12 cellular contexts compared by ENCODE assay signal in the genomic region with DNA sequence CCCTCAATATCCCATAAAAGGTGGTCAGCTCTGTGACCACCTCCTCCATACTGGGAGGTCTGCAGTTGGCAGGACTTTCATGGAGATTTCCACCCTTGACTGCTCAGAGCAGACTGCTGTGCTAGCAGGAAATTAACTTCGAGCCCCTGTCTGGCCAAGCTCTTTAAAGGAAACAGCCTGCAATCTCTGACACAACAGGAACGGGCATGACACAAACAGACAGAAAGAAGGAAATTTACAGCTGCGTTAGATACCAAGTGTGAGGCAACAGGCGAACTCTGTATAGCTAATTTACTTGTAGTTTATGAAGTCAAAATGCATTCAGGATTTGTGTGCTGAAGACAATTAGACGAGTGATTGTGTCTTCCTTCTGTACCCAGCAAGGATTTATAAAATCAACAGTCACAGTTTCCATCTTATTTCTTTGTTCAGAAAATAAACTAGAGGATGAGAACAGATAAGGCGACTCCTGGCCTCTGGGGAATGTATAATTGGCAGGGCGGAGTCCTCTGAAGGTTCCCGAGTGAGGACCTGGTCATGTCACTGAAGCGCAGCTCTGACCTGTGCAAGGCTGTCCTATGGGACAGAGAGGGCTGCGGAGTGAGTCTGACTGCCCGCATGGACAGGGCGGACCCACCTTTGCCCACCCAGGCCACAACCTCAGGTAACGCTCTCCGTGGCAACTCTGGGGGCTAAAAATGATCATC. TPM values are rescaled to one million over a fixed set of nuclear protein-coding genes. Genes with fewer than 3 reads are reported as not detected.
A peak's percentile ranks its signal among the peaks of the same experiment; 100 is the strongest.
DNase-seq lines count a peak whose midpoint lies in the region; ATAC-seq and TF ChIP-seq lines count a peak whose summit lies in the region.
"Had no signal": no experiment of that assay in that cellular context is flagged by ENCODE, and none has a peak within 500 bp of the region (broad histone marks: within the 10 kb centered on the region; RNA-seq: fewer than 3 reads in every experiment).

No MANE protein-coding gene starts in this region.

- ATAC-seq in left lobe of liver (peak; percentile 11), omental fat pad (ENCODE audit: low FRiP score) (no peak)

- H3K27me3 Mint-ChIP-seq in activated T-helper 2 cell treated with anti-CD3 and anti-CD28 coated beads, Interferon-gamma antibody, Interleukin-2, Interleukin-4, amounts not matched to agents 10 μg/mL and 5 μg/mL and 100 μg/mL, durations not matched to agents 14 hours and 24 hours and 36 hours (ENCODE audit: low read depth), result no peaks in the 10 kb centered on the region

- H3K36me3 Mint-ChIP-seq in activated T-helper 2 cell treated with anti-CD3 and anti-CD28 coated beads, Interferon-gamma antibody, Interleukin-2, Interleukin-4, amounts not matched to agents 10 μg/mL and 5 μg/mL and 100 μg/mL, durations not matched to agents 14 hours and 24 hours and 36 hours (ENCODE audit: low read depth), result peaks cover 15% of the 10 kb centered on the region

- H3K27ac Mint-ChIP-seq in activated T-helper 2 cell treated with anti-CD3 and anti-CD28 coated beads, Interferon-gamma antibody, Interleukin-2, Interleukin-4, amounts not matched to agents 10 μg/mL and 5 μg/mL and 100 μg/mL, durations not matched to agents 14 hours and 24 hours and 36 hours, result peak overlapping the region; percentile 30
- H3K27ac Mint-ChIP-seq: HFFc6 had no signal

- intact Hi-C loops in activated T-helper 2 cell treated with anti-CD3 and anti-CD28 coated beads, Interferon-gamma antibody, Interleukin-2, Interleukin-4, amounts not matched to agents 10 μg/mL and 5 μg/mL and 100 μg/mL, durations not matched to agents 14 hours and 24 hours and 36 hours (cut with micrococcal nuclease), result no loop called here

- peaks cover 50% of the 10 kb centered on the region for H3K4me1 Mint-ChIP-seq in activated T-helper 2 cell treated with anti-CD3 and anti-CD28 coated beads, Interferon-gamma antibody, Interleukin-2, Interleukin-4, amounts not matched to agents 10 μg/mL and 5 μg/mL and 100 μg/mL, durations not matched to agents 14 hours and 24 hours and 36 hours (ENCODE audit: low read depth)

- no peaks in the 10 kb centered on the region for H3K9me3 Mint-ChIP-seq in activated T-helper 2 cell treated with anti-CD3 and anti-CD28 coated beads, Interferon-gamma antibody, Interleukin-2, Interleukin-4, amounts not matched to agents 10 μg/mL and 5 μg/mL and 100 μg/mL, durations not matched to agents 14 hours and 24 hours and 36 hours
- H3K9me3 Mint-ChIP-seq: HFFc6 had no signal

- TF ChIP-seq CTCF in omental fat pad (IDR thresholded peaks at IDR 0.05), result no peak

- DNase-seq in activated CD8-positive, alpha-beta memory T cell treated with anti-CD3 and anti-CD28 coated beads for 24 hours, result peak; percentile 49
- no peak for DNase-seq in activated CD8-positive, alpha-beta memory T cell treated with anti-CD3 and anti-CD28 coated beads, Interleukin-2, amount 50 U/mL, for 48 hours
- no peak for DNase-seq in activated T-helper 2 cell treated with anti-CD3 and anti-CD28 coated beads, Interferon-gamma antibody, Interleukin-2, Interleukin-4, amounts not matched to agents 10 μg/mL and 5 μg/mL and 100 μg/mL, durations not matched to agents 14 hours and 24 hours and 36 hours (ENCODE audit: low spot score)
- DNase-seq in left lobe of liver (ENCODE audit: low spot score) (no peak), T-helper 9 cell (no peak), middle frontal gyrus (ENCODE audit: extremely low spot score, low spot score) (no peak), omental fat pad (ENCODE audit: low spot score) (no peak)
- DNase-seq: ACHN; activated naive CD4-positive, alpha-beta T cell; HFFc6 had no signal

- no peak overlapping the region for H3K4me3 Mint-ChIP-seq in activated T-helper 2 cell treated with anti-CD3 and anti-CD28 coated beads, Interferon-gamma antibody, Interleukin-2, Interleukin-4, amounts not matched to agents 10 μg/mL and 5 μg/mL and 100 μg/mL, durations not matched to agents 14 hours and 24 hours and 36 hours (ENCODE audit: low read depth)
- H3K4me3 Mint-ChIP-seq: HFFc6 had no signal

- H3K27ac ChIP-seq in temporal lobe (ENCODE audit: low read depth, low read length), result peak overlapping the region; percentile 33
- H3K27ac ChIP-seq: KMS-11 had no signal

RNA-seq across cellular contexts. Expression of a gene that starts 16.1 kb away (rescaled TPM):
- 14.0 and 15.7 TPM in 2 replicates for total RNA-seq in activated T-helper 2 cell treated with anti-CD3 and anti-CD28 coated beads, Interferon-gamma antibody, Interleukin-2, Interleukin-4, amounts not matched to agents 10 μg/mL and 5 μg/mL and 100 μg/mL, durations not matched to agents 14 hours and 24 hours and 36 hours
- total RNA-seq in left lobe of liver (24.9 TPM), temporal lobe (8.1 TPM), omental fat pad (100 to 1,000 TPM in 1 of 4 donors, 10 to 100 TPM in 3; 50.1 to 101 (median 60.2) TPM)
